10 cellular contexts compared by ENCODE assay signal in the genomic region with DNA sequence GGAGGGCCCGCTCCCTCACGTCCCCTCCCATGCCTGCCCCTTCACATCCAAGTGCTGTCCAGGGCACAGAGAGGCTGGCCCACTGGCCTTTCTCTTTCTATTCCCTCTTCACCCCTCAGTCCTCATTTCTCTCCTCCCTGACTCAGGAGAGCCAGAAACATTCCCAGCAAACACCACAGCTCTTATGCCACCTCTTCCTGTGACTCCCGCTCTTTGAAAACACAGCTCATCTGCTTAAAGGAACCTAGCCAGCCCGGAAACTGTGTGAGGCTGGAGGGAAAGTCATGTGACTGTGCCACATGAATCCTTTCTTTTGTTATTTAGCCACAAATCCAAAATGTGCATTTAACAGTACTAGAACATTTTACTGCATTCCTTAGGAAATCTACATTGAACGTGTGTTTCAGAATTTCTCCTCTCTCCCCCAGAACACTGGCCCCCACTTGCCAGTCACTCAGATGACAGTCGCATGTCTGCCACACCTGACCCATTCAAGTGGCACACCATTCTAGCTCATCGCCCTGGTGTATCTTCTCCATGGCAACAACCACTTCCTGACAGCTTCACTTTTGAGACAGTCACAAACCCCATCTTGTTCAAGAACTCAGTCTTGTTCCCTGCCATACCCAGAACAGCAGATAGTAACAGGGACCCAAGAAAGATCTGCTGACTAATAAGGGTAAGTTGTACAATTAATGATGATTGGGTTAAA. TPM values are rescaled to one million over a fixed set of nuclear protein-coding genes. Genes with fewer than 3 reads are reported as not detected.
DNase-seq lines count a peak whose midpoint lies in the region; ATAC-seq and TF ChIP-seq lines count a peak whose summit lies in the region.
"Had no signal": no experiment of that assay in that cellular context is flagged by ENCODE, and none has a peak within 500 bp of the region (broad histone marks: within the 10 kb centered on the region; RNA-seq: fewer than 3 reads in every experiment).

No MANE protein-coding gene starts in this region.

- TF ChIP-seq CTCF in epithelial cell of esophagus (IDR thresholded peaks at IDR 0.05; ENCODE audit: insufficient read depth, low read depth, low read length, missing control alignments) = no peak
- no peak for TF ChIP-seq CTCF in osteoblast (IDR thresholded peaks at IDR 0.05; ENCODE audit: extremely low read depth, low read depth, low read length)

- H3K79me2 ChIP-seq in osteoblast (ENCODE audit: insufficient read depth, low read length) = peaks cover 90% of the 10 kb centered on the region

- ATAC-seq in HG02840 (IDR thresholded peaks at IDR 0.05; ENCODE audit: low FRiP score, unreplicated experiment) = no peak

- no peak overlapping the region for H3K27ac ChIP-seq in osteoblast (ENCODE audit: low read depth, low read length)
- H3K27ac ChIP-seq: SJSA1 had no signal

- H4K20me1 ChIP-seq in osteoblast (ENCODE audit: insufficient read depth, low read length) = peaks cover 20% of the 10 kb centered on the region

- H3K9me3 ChIP-seq in osteoblast (ENCODE audit: low read depth, low read length) = no peaks in the 10 kb centered on the region
- H3K9me3 ChIP-seq: SJSA1 had no signal

- H2AFZ ChIP-seq in osteoblast (ENCODE audit: low read length) = no peak overlapping the region

- peaks cover 11% of the 10 kb centered on the region for H3K36me3 ChIP-seq in osteoblast (ENCODE audit: insufficient read depth, low read length)
- H3K36me3 ChIP-seq: SJSA1 had no signal

- peak; percentile 65 for DNase-seq in activated gamma-delta T cell treated with Interleukin-2 at 50 U/mL for 16 hours
- DNase-seq in activated gamma-delta T cell (lab: John Stamatoyannopoulos, UW) = no peak
- peak; percentile 45 for DNase-seq in activated CD4-positive, alpha-beta T cell treated with anti-CD3 and anti-CD28 coated beads for 1 hour
- DNase-seq in epithelial cell of esophagus (ENCODE audit: low read depth) = peak; percentile 15
- DNase-seq in stimulated activated CD4-positive, alpha-beta T cell treated with anti-CD3 and anti-CD28 coated beads, TNF-alpha, amount 100 ng/mL, for 24 hours (ENCODE audit: low read depth in 3 of 3) = peak; percentile 17 to 35 (median 24)
- no peak for DNase-seq in NCI-H526 treated with DMSO at 0.1 percent for 48 hours (lab: John Stamatoyannopoulos, UW)
- DNase-seq in osteoblast (ENCODE audit: insufficient read length, low spot score, missing footprints) = no peak

- no peak overlapping the region for H3K4me2 ChIP-seq in osteoblast (ENCODE audit: insufficient read depth, low read length)

- no peaks in the 10 kb centered on the region for H3K27me3 ChIP-seq in osteoblast (ENCODE audit: insufficient read depth, low read length)
- H3K27me3 ChIP-seq: SJSA1 had no signal

- no peak overlapping the region for H3K4me3 ChIP-seq in epithelial cell of esophagus (ENCODE audit: low read length)
- H3K4me3 ChIP-seq in osteoblast (ENCODE audit: insufficient read depth, low read length) = no peak overlapping the region
- H3K4me3 ChIP-seq: lung, SJSA1 had no signal

- no peaks in the 10 kb centered on the region for H3K4me1 ChIP-seq in osteoblast (ENCODE audit: insufficient read depth, low read length)
- H3K4me1 ChIP-seq: SJSA1 had no signal

RNA-seq across cellular contexts. Expression of gene GRB10, which starts 42.8 kb away (rescaled TPM):
- total RNA-seq in osteoblast = 62.6 and 69.5 TPM in 2 replicates

Comparison
In these comparisons a context has a peak if more than half of its experiments do, and no peak if none do; other contexts are left out.
1. DNase-seq: peak in activated gamma-delta T cell treated with Interleukin-2 at 50 U/mL for 16 hours (single experiment), activated CD4-positive, alpha-beta T cell treated with anti-CD3 and anti-CD28 coated beads for 1 hour (single experiment), epithelial cell of esophagus (single experiment) and stimulated activated CD4-positive, alpha-beta T cell treated with anti-CD3 and anti-CD28 coated beads, TNF-alpha, amount 100 ng/mL, for 24 hours (3 of 3); none in activated gamma-delta T cell (single experiment), NCI-H526 treated with DMSO at 0.1 percent for 48 hours (single experiment) and osteoblast (single experiment).